10 cellular contexts compared by ENCODE assay signal in genomic region chrX:40316502-40316901, GRCh38.
"Had no signal": no experiment of that assay in that cellular context is flagged by ENCODE, and none has a peak within 500 bp of the region (broad histone marks: within the 10 kb centered on the region; RNA-seq: fewer than 3 reads in every experiment).

No MANE protein-coding gene starts in this region.

- FAIRE-seq: HepG2 had no signal

- H3K36me3 ChIP-seq: HAP-1 had no signal

- H2AFZ ChIP-seq: GM23248 had no signal

- H3K4me3 ChIP-seq: GM23248, HAP-1 had no signal

- H3K36me3 Mint-ChIP-seq: IgD-negative memory B cell had no signal

- H3K9ac ChIP-seq: GM23248 had no signal

- H3K9me3 ChIP-seq: HAP-1 had no signal

- H3K27ac Mint-ChIP-seq: HFFc6 had no signal

- H3K4me1 ChIP-seq: HAP-1 had no signal

- DNase-seq: GM23248, GOT3, H7, HFFc6, KG1 had no signal

- H3K4me3 Mint-ChIP-seq: HFFc6, IgD-negative memory B cell had no signal

- H3K27ac ChIP-seq: GM23248, HL-60 had no signal

- H3K4me1 Mint-ChIP-seq: IgD-negative memory B cell had no signal

- ATAC-seq: HCT116, HepG2 had no signal
